30 cellular contexts compared by ENCODE assay signal in the genomic region with DNA sequence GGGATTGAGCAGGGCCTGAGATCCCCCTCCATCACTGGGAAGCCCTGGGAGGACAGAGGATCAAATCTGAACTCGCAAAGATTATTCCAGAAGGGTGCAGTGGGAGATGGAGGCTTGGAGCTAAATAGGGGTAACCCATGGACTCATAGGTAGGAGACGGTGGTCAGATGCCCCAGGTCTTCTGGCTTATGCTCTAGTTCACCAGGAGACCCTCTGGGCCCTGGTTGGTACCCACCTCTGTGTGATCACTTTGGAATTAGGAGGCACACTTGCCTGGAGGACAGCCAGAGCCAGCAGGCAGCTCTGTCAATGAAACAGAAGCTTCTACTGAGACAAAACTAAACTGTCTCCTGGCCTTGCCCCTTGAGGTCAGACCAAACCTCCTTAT.
"Had no signal": no experiment of that assay in that cellular context is flagged by ENCODE, and none has a peak within 500 bp of the region (broad histone marks: within the 10 kb centered on the region; RNA-seq: fewer than 3 reads in every experiment).

No MANE protein-coding gene starts in this region.

- H3K27ac ChIP-seq: adrenal gland, Peyer's patch, SJSA1 had no signal

- DNase-seq: activated CD4-positive, alpha-beta memory T cell treated with anti-CD3 and anti-CD28 coated beads for 36 hours; activated CD4-positive, alpha-beta T cell treated with anti-CD3 and anti-CD28 coated beads, Interleukin-2, amount 50 U/mL, for 1 hour; activated gamma-delta T cell treated with Interleukin-2 at 50 U/mL for 16 hours; activated naive CD4-positive, alpha-beta T cell treated with anti-CD3 and anti-CD28 coated beads for 36 hours; activated T-cell treated with anti-CD3 and anti-CD28 coated beads for 4 hours; activated T-cell treated with anti-CD3 and anti-CD28 coated beads, Interleukin-2, amount 50 U/mL, for 4 hours; adrenal gland; central memory CD4-positive, alpha-beta T cell; Kasumi-1; KG1; MG63; NCI-H1048; NCI-H1105 treated with DMSO at 0.1 percent for 48 hours; NCI-H1436; NCI-H1694; NCI-H1930; NCI-H2081 treated with DMSO at 0.1 percent for 48 hours; NCI-H345; NCI-H524 treated with DMSO at 0.1 percent for 48 hours; NK-92 treated with Interleukin-12 subunit alpha and Interleukin-12 subunit beta, amount 100 ng/mL, for 24 hours; PC-3; RPMI8226; SHP77 treated with DMSO at 0.1 percent for 48 hours; SK-N-SH had no signal

- H3K27me3 Mint-ChIP-seq: activated CD4-positive, alpha-beta memory T cell treated with anti-CD3 and anti-CD28 coated beads for 36 hours had no signal

- H3K9me3 ChIP-seq: adrenal gland, MG63, Peyer's patch, SJSA1, SK-N-SH had no signal

- H3K4me3 Mint-ChIP-seq: activated CD4-positive, alpha-beta memory T cell treated with anti-CD3 and anti-CD28 coated beads for 36 hours; activated naive CD4-positive, alpha-beta T cell treated with anti-CD3 and anti-CD28 coated beads for 36 hours; activated T-cell treated with anti-CD3 and anti-CD28 coated beads, Interleukin-2, amount 50 U/mL, for 4 hours; activated T-helper 1 cell treated with anti-CD3 and anti-CD28 coated beads, Interleukin-12 subunit alpha, Interleukin-12 subunit beta, Interleukin-2, Interleukin-4 antibody, amounts not matched to agents 30 ng/mL and 10 ng/mL and 1 ng/mL, durations not matched to agents 14 hours and 24 hours and 36 hours; brain; T-helper 1 cell treated with Interleukin-12 subunit alpha and Interleukin-12 subunit beta and Interleukin-4 antibody, amounts not matched to agents 30 μg/mL and 1 μg/mL, for 36 hours; T-helper 2 cell treated with Interferon-gamma antibody and Interleukin-4, amounts not matched to agents 5 μg/mL and 100 μg/mL, for 36 hours had no signal

- H3K27ac Mint-ChIP-seq: activated CD4-positive, alpha-beta memory T cell treated with anti-CD3 and anti-CD28 coated beads for 36 hours; activated naive CD4-positive, alpha-beta T cell treated with anti-CD3 and anti-CD28 coated beads for 36 hours; activated T-helper 1 cell treated with anti-CD3 and anti-CD28 coated beads, Interleukin-12 subunit alpha, Interleukin-12 subunit beta, Interleukin-2, Interleukin-4 antibody, amounts not matched to agents 30 ng/mL and 10 ng/mL and 1 ng/mL, durations not matched to agents 14 hours and 24 hours and 36 hours; brain; T-helper 2 cell treated with Interferon-gamma antibody and Interleukin-4, amounts not matched to agents 5 μg/mL and 100 μg/mL, for 36 hours had no signal

- H3K36me3 Mint-ChIP-seq: activated CD4-positive, alpha-beta memory T cell treated with anti-CD3 and anti-CD28 coated beads for 36 hours; brain had no signal

- H3K4me2 ChIP-seq: SK-N-SH had no signal

- ATAC-seq: activated T-cell treated with anti-CD3 and anti-CD28 coated beads, Interleukin-2, amount 50 U/mL, for 4 hours; PC-3 had no signal

- H3K9me3 Mint-ChIP-seq: activated CD4-positive, alpha-beta memory T cell treated with anti-CD3 and anti-CD28 coated beads for 36 hours; activated T-cell treated with anti-CD3 and anti-CD28 coated beads, Interleukin-2, amount 50 U/mL, for 4 hours; activated T-helper 1 cell treated with anti-CD3 and anti-CD28 coated beads, Interleukin-12 subunit alpha, Interleukin-12 subunit beta, Interleukin-2, Interleukin-4 antibody, amounts not matched to agents 30 ng/mL and 10 ng/mL and 1 ng/mL, durations not matched to agents 14 hours and 24 hours and 36 hours; brain; T-helper 1 cell treated with Interleukin-12 subunit alpha and Interleukin-12 subunit beta and Interleukin-4 antibody, amounts not matched to agents 30 μg/mL and 1 μg/mL, for 36 hours; T-helper 2 cell treated with Interferon-gamma antibody and Interleukin-4, amounts not matched to agents 5 μg/mL and 100 μg/mL, for 36 hours had no signal

- H3K4me1 Mint-ChIP-seq: brain had no signal

- H3K27me3 ChIP-seq: adrenal gland, MG63, Peyer's patch had no signal

- H3K9ac ChIP-seq: SK-N-SH had no signal

- H3K4me1 ChIP-seq: adrenal gland, Peyer's patch, SJSA1 had no signal

- H3K36me3 ChIP-seq: adrenal gland, MG63, Peyer's patch, SJSA1 had no signal

- H3K4me3 ChIP-seq: adrenal gland, MG63, Peyer's patch, SJSA1 had no signal
